In genomic region chr3:65039754-65040210, GRCh38 we compare ENCODE assay signal across 15 cellular contexts.
DNase-seq lines count a peak whose midpoint lies in the region; ATAC-seq, FAIRE-seq and TF ChIP-seq lines count a peak whose summit lies in the region.
"Had no signal": no experiment of that assay in that cellular context is flagged by ENCODE, and none has a peak within 500 bp of the region (broad histone marks: within the 10 kb centered on the region; RNA-seq: fewer than 3 reads in every experiment).

No MANE protein-coding gene starts in this region.

- TF ChIP-seq CTCF in BE2C (IDR thresholded peaks at IDR 0.05; ENCODE audit: low read depth, low read length) (no peak), mammary epithelial cell (conservative IDR thresholded peaks at IDR 0.05 in 1 of 2, IDR thresholded peaks at IDR 0.05 in 1 of 2; ENCODE audit: extremely low read depth in 1 of 2, insufficient read depth in 1 of 2, low read depth in 1 of 2, low read length in 2 of 2) (no peak), lung (IDR thresholded peaks at IDR 0.05; ENCODE audit: control extremely low read depth, extremely low read depth) (no peak), PC-3 (conservative IDR thresholded peaks at IDR 0.05; ENCODE audit: low read depth, low read length) (no peak)

- POLR2A ChIA-PET in PC-3 (lab: Charles Lee; ENCODE audit: unreplicated experiment), result no interaction called here

- DNase-seq in BE2C, result peak; percentile 82
- DNase-seq in RCC 7860 (ENCODE audit: low spot score), result peak; percentile 97
- DNase-seq in mammary epithelial cell, result peak; percentile 31
- no peak for DNase-seq in lung (ENCODE audit: low spot score)
- no peak for DNase-seq in GM19240 (ENCODE audit: insufficient read length, low spot score)
- DNase-seq in immature natural killer cell, result no peak
- no peak for DNase-seq in PC-3
- DNase-seq: activated CD8-positive, alpha-beta memory T cell treated with anti-CD3 and anti-CD28 coated beads, Interleukin-2, amount 10 ng/mL, durations not matched to agents 7 days and 5 days; activated naive CD4-positive, alpha-beta T cell treated with anti-CD3 and anti-CD28 coated beads, Interleukin-2, amount 50 U/mL, for 16 hours; esophagus squamous epithelium; MV-4-11; NCI-H2107; nucleus accumbens had no signal

- no peaks in the 10 kb centered on the region for H3K4me1 Mint-ChIP-seq in immature natural killer cell
- H3K4me1 Mint-ChIP-seq: activated CD8-positive, alpha-beta memory T cell treated with anti-CD3 and anti-CD28 coated beads, Interleukin-2, amount 10 ng/mL, durations not matched to agents 7 days and 5 days; memory B cell had no signal

- H3K4me3 ChIP-seq in BE2C (ENCODE audit: low read depth, low read length) (no peak overlapping the region), mammary epithelial cell (replicated peaks in 1 of 3; ENCODE audit: insufficient read depth in 1 of 3, low read depth in 2 of 3, low read length in 3 of 3) (no peak overlapping the region), lung (no peak overlapping the region), PC-3 (ENCODE audit: low read length) (no peak overlapping the region)
- H3K4me3 ChIP-seq: esophagus squamous epithelium had no signal

- H3K36me3 ChIP-seq in BE2C, result no peaks in the 10 kb centered on the region
- H3K36me3 ChIP-seq in mammary epithelial cell (ENCODE audit: insufficient read depth, low read length), result no peaks in the 10 kb centered on the region
- H3K36me3 ChIP-seq in lung (ENCODE audit: control insufficient read depth in 2 of 2, insufficient read depth in 2 of 2, low read length in 2 of 2), result no peaks in the 10 kb centered on the region
- no peaks in the 10 kb centered on the region for H3K36me3 ChIP-seq in PC-3 (ENCODE audit: low read depth, low read length)
- H3K36me3 ChIP-seq: esophagus squamous epithelium had no signal

- no peaks in the 10 kb centered on the region for H3F3A ChIP-seq in PC-3 (ENCODE audit: low read length, unreplicated experiment)

- peaks cover 0 to 4% (median 0%) of the 10 kb centered on the region in 3 donors for H3K36me3 Mint-ChIP-seq in immature natural killer cell
- H3K36me3 Mint-ChIP-seq: activated CD8-positive, alpha-beta memory T cell treated with anti-CD3 and anti-CD28 coated beads, Interleukin-2, amount 10 ng/mL, durations not matched to agents 7 days and 5 days; memory B cell had no signal

- intact Hi-C loops in mammary epithelial cell (cut with micrococcal nuclease), result no loop called here
- intact Hi-C loops in PC-3 (cut with micrococcal nuclease), result no loop called here

- H2AFZ ChIP-seq in mammary epithelial cell (ENCODE audit: low read depth, low read length) (no peak overlapping the region), PC-3 (ENCODE audit: low read length) (no peak overlapping the region)

- H3K27me3 Mint-ChIP-seq in immature natural killer cell (ENCODE audit: low read depth in 3 of 3), result no peaks in the 10 kb centered on the region
- H3K27me3 Mint-ChIP-seq: activated CD8-positive, alpha-beta memory T cell treated with anti-CD3 and anti-CD28 coated beads, Interleukin-2, amount 10 ng/mL, durations not matched to agents 7 days and 5 days; memory B cell had no signal

- H3K9me3 Mint-ChIP-seq in immature natural killer cell, result peaks cover 7 to 22% (median 13%) of the 10 kb centered on the region in 6 donors

- in situ Hi-C loops in mammary epithelial cell (cut with MboI; ENCODE audit: low sequenced_read_pairs in 2 of 2), result no loop called here

- CTCF ChIA-PET in mammary epithelial cell (lab: Charles Lee; ENCODE audit: low non-redundant PET) (no interaction called here), PC-3 (lab: Charles Lee) (no interaction called here)

- no peak overlapping the region for H3K9ac ChIP-seq in mammary epithelial cell (ENCODE audit: insufficient read depth, low read length)
- H3K9ac ChIP-seq in PC-3 (ENCODE audit: low read length), result no peak overlapping the region

- dilution Hi-C loops in mammary epithelial cell (cut with HindIII; ENCODE audit: low sequenced_read_pairs), result no loop called here

- no peaks in the 10 kb centered on the region for H3K27me3 ChIP-seq in BE2C
- no peaks in the 10 kb centered on the region for H3K27me3 ChIP-seq in mammary epithelial cell (ENCODE audit: insufficient read depth, low read length)
- no peaks in the 10 kb centered on the region for H3K27me3 ChIP-seq in lung (ENCODE audit: control insufficient read depth, insufficient read depth)
- no peaks in the 10 kb centered on the region for H3K27me3 ChIP-seq in PC-3 (ENCODE audit: low read length)
- H3K27me3 ChIP-seq: esophagus squamous epithelium had no signal

- WGBS in mammary epithelial cell (ENCODE audit: low coverage, missing lambda C conversion rate), result 97% methylated on average over 5 of the region's 6 CpGs
- WGBS in lung, 2 donors, result 92 to 93% methylated on average over 6 of the region's 6 CpGs

- no peak overlapping the region for H3K27ac ChIP-seq in mammary epithelial cell (ENCODE audit: insufficient read depth, low read depth, low read length)
- no peak overlapping the region for H3K27ac ChIP-seq in lung (ENCODE audit: low read depth in 1 of 2, low read length in 1 of 2)
- H3K27ac ChIP-seq in PC-3 (ENCODE audit: low read length), result no peak overlapping the region
- H3K27ac ChIP-seq: esophagus squamous epithelium had no signal

- peak; percentile 85 for FAIRE-seq in RCC 7860 (lab: Jason Lieb, UNC)

- peak; percentile 51 for ATAC-seq in lung (ENCODE audit: insufficient read depth, low FRiP score)
- no peak for ATAC-seq in HG03159 (IDR thresholded peaks at IDR 0.05; ENCODE audit: unreplicated experiment)
- no peak for ATAC-seq in PC-3
- ATAC-seq: activated CD8-positive, alpha-beta memory T cell treated with anti-CD3 and anti-CD28 coated beads, Interleukin-2, amount 10 ng/mL, durations not matched to agents 7 days and 5 days had no signal

- H3K9me3 ChIP-seq in BE2C (no peaks in the 10 kb centered on the region), mammary epithelial cell (replicated peaks; ENCODE audit: insufficient read depth, low read length) (no peaks in the 10 kb centered on the region), lung (ENCODE audit: control insufficient read depth in 2 of 2, insufficient read depth in 1 of 2, low read length in 1 of 2) (peaks cover 0 to 2% of the 10 kb centered on the region in 2 donors), PC-3 (ENCODE audit: low read length) (no peaks in the 10 kb centered on the region)
- H3K9me3 ChIP-seq: esophagus squamous epithelium had no signal

- H3K4me3 Mint-ChIP-seq in immature natural killer cell, result no peak overlapping the region
- H3K4me3 Mint-ChIP-seq: activated CD8-positive, alpha-beta memory T cell treated with anti-CD3 and anti-CD28 coated beads, Interleukin-2, amount 10 ng/mL, durations not matched to agents 7 days and 5 days; memory B cell had no signal

- H3K79me2 ChIP-seq in mammary epithelial cell (ENCODE audit: insufficient read depth, low read length) (no peaks in the 10 kb centered on the region), PC-3 (ENCODE audit: low read length) (no peaks in the 10 kb centered on the region)

- H3K4me2 ChIP-seq in mammary epithelial cell (ENCODE audit: insufficient read depth, low read depth, low read length), result no peak overlapping the region
- H3K4me2 ChIP-seq in PC-3 (ENCODE audit: low read length), result no peak overlapping the region

- no peaks in the 10 kb centered on the region for H3K9me2 ChIP-seq in PC-3 (replicated peaks; ENCODE audit: low read length)

- BruUV-seq in mammary epithelial cell (replicated peaks; lab: Mats Ljungman, UMichigan) (no TSS peak), PC-3 (replicated peaks; lab: Mats Ljungman, UMichigan) (no TSS peak)

- H4K20me1 ChIP-seq in mammary epithelial cell (ENCODE audit: insufficient read depth, low read length) (no peaks in the 10 kb centered on the region), PC-3 (ENCODE audit: low read length) (no peaks in the 10 kb centered on the region)

- no peak overlapping the region for H3K27ac Mint-ChIP-seq in immature natural killer cell
- H3K27ac Mint-ChIP-seq: activated CD8-positive, alpha-beta memory T cell treated with anti-CD3 and anti-CD28 coated beads, Interleukin-2, amount 10 ng/mL, durations not matched to agents 7 days and 5 days; memory B cell had no signal

- H3K4me1 ChIP-seq in BE2C (peaks cover 16% of the 10 kb centered on the region), mammary epithelial cell (ENCODE audit: insufficient read depth, low read length) (peaks cover 4% of the 10 kb centered on the region), lung (ENCODE audit: control insufficient read depth in 2 of 2, insufficient read depth in 2 of 2, low read length in 2 of 2) (no peaks in the 10 kb centered on the region), PC-3 (ENCODE audit: insufficient read depth, low read length) (no peaks in the 10 kb centered on the region)
- H3K4me1 ChIP-seq: esophagus squamous epithelium had no signal

Comparison
In these comparisons a context has a peak if more than half of its experiments do, and no peak if none do; other contexts are left out.
1. DNase-seq: peak in BE2C (single experiment), RCC 7860 (single experiment) and mammary epithelial cell (single experiment); none in lung (single experiment), GM19240 (single experiment), immature natural killer cell (0 of 3) and PC-3 (single experiment).